19 cellular contexts compared by ENCODE assay signal in the genomic region with DNA sequence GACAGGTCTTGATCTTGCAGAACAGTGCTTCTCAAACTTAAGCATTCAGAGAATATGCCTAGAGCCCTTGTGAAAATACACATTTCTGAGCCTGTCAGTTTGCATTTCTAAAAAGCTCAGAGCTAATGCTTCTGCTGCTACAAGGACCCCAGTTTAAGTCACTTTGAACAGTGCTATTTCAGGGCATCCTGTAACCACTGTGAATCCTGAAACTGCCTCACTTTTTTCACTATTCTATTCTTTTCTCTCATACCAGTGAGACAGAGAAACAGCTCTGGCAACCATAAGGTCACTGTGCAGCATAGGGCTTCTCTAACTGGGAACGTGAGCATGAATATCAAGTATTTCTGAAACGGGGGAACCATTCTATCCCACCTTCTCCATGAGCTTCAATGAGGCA. TPM values are rescaled to one million over a fixed set of nuclear protein-coding genes. Genes with fewer than 3 reads are reported as not detected.
A peak's percentile ranks its signal among the peaks of the same experiment; 100 is the strongest.
DNase-seq lines count a peak whose midpoint lies in the region; ATAC-seq and TF ChIP-seq lines count a peak whose summit lies in the region.
"Had no signal": no experiment of that assay in that cellular context is flagged by ENCODE, and none has a peak within 500 bp of the region (broad histone marks: within the 10 kb centered on the region; RNA-seq: fewer than 3 reads in every experiment).

No MANE protein-coding gene starts in this region.

- no peak overlapping the region for H3K18ac ChIP-seq in mesendoderm (ENCODE audit: low read length)

- H3K36me3 ChIP-seq in mesendoderm (ENCODE audit: control insufficient read depth, insufficient read depth, low read length): no peaks in the 10 kb centered on the region
- H3K36me3 ChIP-seq in ovary: no peaks in the 10 kb centered on the region
- H3K36me3 ChIP-seq: esophagus squamous epithelium, heart right ventricle had no signal

- TF ChIP-seq POLR2A in ovary (IDR thresholded peaks at IDR 0.05): no peak

- DNase-seq in mesendoderm (no peak), HuH-7 (ENCODE audit: low spot score) (no peak), D341Med (ENCODE audit: low spot score) (no peak), NCI-H1694 (lab: John Stamatoyannopoulos, UW) (no peak), ovary (no peak)
- DNase-seq: esophagus squamous epithelium, HCEC 1CT, heart right ventricle, kidney glomerular epithelial cell, midbrain, NCI-H2227 treated with DMSO at 0.1 percent for 48 hours, occipital lobe had no signal

- H3K4me1 ChIP-seq in mesendoderm (ENCODE audit: control insufficient read depth, low read depth, low read length) (no peaks in the 10 kb centered on the region), ovary (ENCODE audit: insufficient read depth) (no peaks in the 10 kb centered on the region)
- H3K4me1 ChIP-seq: esophagus squamous epithelium, heart right ventricle had no signal

- TF ChIP-seq EP300 in ovary (IDR thresholded peaks at IDR 0.05): no peak

- no peaks in the 10 kb centered on the region for H3K79me2 ChIP-seq in mesendoderm (ENCODE audit: control insufficient read depth, insufficient read depth, low read length)

- no peak overlapping the region for H4K5ac ChIP-seq in mesendoderm (ENCODE audit: low read length)

- H3K4me3 ChIP-seq in mesendoderm (ENCODE audit: low read length): no peak overlapping the region
- no peak overlapping the region for H3K4me3 ChIP-seq in ovary
- H3K4me3 ChIP-seq: esophagus squamous epithelium, heart right ventricle, skin epidermis had no signal

- no peak overlapping the region for H3K23ac ChIP-seq in mesendoderm (ENCODE audit: low read length)

- no peak for TF ChIP-seq CTCF in ovary (IDR thresholded peaks at IDR 0.05)

- no peak overlapping the region for H2BK120ac ChIP-seq in mesendoderm (ENCODE audit: low read depth, low read length)

- H4K8ac ChIP-seq in mesendoderm (ENCODE audit: low read depth, low read length): no peak overlapping the region

- WGBS in mesendoderm (ENCODE audit: extremely low coverage, insufficient coverage, low lambda C conversion rate): no CpG with 5 or more reads among the region's 2 CpGs
- WGBS in ovary, 3 donors: 63 to 80% (median 65%) methylated on average over 2 of the region's 2 CpGs

- ATAC-seq in GM19324 (IDR thresholded peaks at IDR 0.05; ENCODE audit: low FRiP score, unreplicated experiment) (peak; percentile 90), GM21717 (IDR thresholded peaks at IDR 0.05; ENCODE audit: unreplicated experiment) (peak; percentile 79), HG03066 (IDR thresholded peaks at IDR 0.05; ENCODE audit: low read depth, unreplicated experiment) (peak; percentile 82)
- ATAC-seq: heart right ventricle had no signal

- no peak overlapping the region for H3K9ac ChIP-seq in mesendoderm (ENCODE audit: low read length)

- no peaks in the 10 kb centered on the region for H3K9me3 ChIP-seq in ovary
- H3K9me3 ChIP-seq: esophagus squamous epithelium, heart right ventricle had no signal

- H2BK5ac ChIP-seq in mesendoderm (ENCODE audit: low read length): no peak overlapping the region

- no peak overlapping the region for H3K27ac ChIP-seq in mesendoderm (ENCODE audit: low read depth, low read length)
- H3K27ac ChIP-seq in ovary: no peak overlapping the region
- H3K27ac ChIP-seq: C4-2B, esophagus squamous epithelium, heart right ventricle, skin epidermis had no signal

- no peak overlapping the region for H2AK5ac ChIP-seq in mesendoderm (ENCODE audit: low read length)

- H2BK15ac ChIP-seq in mesendoderm (replicated peaks; ENCODE audit: low read depth): no peak overlapping the region

- no peak overlapping the region for H3K56ac ChIP-seq in mesendoderm (ENCODE audit: low read length)

- no peaks in the 10 kb centered on the region for H3K27me3 ChIP-seq in mesendoderm (ENCODE audit: insufficient read depth, low read length, poor library complexity)
- no peaks in the 10 kb centered on the region for H3K27me3 ChIP-seq in ovary
- H3K27me3 ChIP-seq: esophagus squamous epithelium, heart right ventricle had no signal

- no peaks in the 10 kb centered on the region for H3K79me1 ChIP-seq in mesendoderm (ENCODE audit: low read length)

- intact Hi-C loops in ovary (cut with DNase I): no loop called here

- peak overlapping the region; percentile 16 for H3K4ac ChIP-seq in mesendoderm (ENCODE audit: low read depth, low read length)

- H3K4me2 ChIP-seq in mesendoderm (ENCODE audit: low read length): no peak overlapping the region

RNA-seq across cellular contexts. Expression of a gene that starts 51.2 kb away (rescaled TPM):
- polyA plus RNA-seq in mesendoderm (2013, experiment 1 of 2): 0.14 TPM
- 0.08 TPM for polyA plus RNA-seq in mesendoderm (2013, experiment 2 of 2)
- under 1 TPM in 1 of 7 donors, not detected in 6; 0.08 TPM for total RNA-seq in ovary
- polyA plus RNA-seq in ovary: not detected
- total RNA-seq: activated CD8-positive, alpha-beta memory T cell treated with anti-CD3 and anti-CD28 coated beads for 36 hours; esophagus squamous epithelium; heart right ventricle had no signal
- polyA plus RNA-seq: heart right ventricle had no signal

RNA-seq across cellular contexts. Expression of a gene that starts 57.3 kb away (rescaled TPM):
- 0.63 TPM for polyA plus RNA-seq in mesendoderm (2013, experiment 1 of 2)
- polyA plus RNA-seq in mesendoderm (2013, experiment 2 of 2): 0.49 TPM
- total RNA-seq in ovary: 1 to 10 TPM in 1 of 7 donors, under 1 TPM in 2, not detected in 4; 0.31 to 1.0 (median 0.92) TPM
- polyA plus RNA-seq in ovary: 1 to 10 TPM in 1 of 2 donors, under 1 TPM in 1; 0.99 to 1.2 TPM
- total RNA-seq: Daoy had no signal
